Comparison of ENCODE assay signal across 1 cellular context in genomic region chr2:151658081-151658480, GRCh38.
A peak's percentile ranks its signal among the peaks of the same experiment; 100 is the strongest.
TF ChIP-seq lines count a peak whose summit lies in the region.

No MANE protein-coding gene starts in this region.

TF ChIP-seq in K562, 482 proteins besides CTCF, POLR2A, EP300 and RAD21 (continued from another document):
- TF ChIP-seq USF2 (CRISPR knock-in tag; IDR thresholded peaks at IDR 0.05) = no peak
- no peak for TF ChIP-seq CEBPG (CRISPR knock-in tag; IDR thresholded peaks at IDR 0.05)
- peak in 1 of 2 experiments; percentile 27; a peak in 2 of 4 replicates for TF ChIP-seq CEBPG (tag; conservative IDR thresholded peaks at IDR 0.05 in 1 of 2, IDR thresholded peaks at IDR 0.05 in 1 of 2)
- TF ChIP-seq ZNF766 (CRISPR knock-in tag; conservative IDR thresholded peaks at IDR 0.05) = peak; percentile 42; the same call in 1 of the 2 replicates
- peak; percentile 83; the same call in 1 of the 2 replicates for TF ChIP-seq ZNF589 (CRISPR knock-in tag; IDR thresholded peaks at IDR 0.05; ENCODE audit: low read depth)
- peak; percentile 28; the same call in 1 of the 2 replicates for TF ChIP-seq ZNF668 (CRISPR knock-in tag; IDR thresholded peaks at IDR 0.05)
- TF ChIP-seq ZNF395 (CRISPR knock-in tag; IDR thresholded peaks at IDR 0.05) = 0 out of 2 replicates have a peak, but pooled peaks have one; percentile 26
- TF ChIP-seq BCL6 (CRISPR knock-in tag; IDR thresholded peaks at IDR 0.05) = no peak
- TF ChIP-seq BRD9 (IDR thresholded peaks at IDR 0.05; ENCODE audit: low read depth, partially characterized antibody) = peak; percentile 1
- peak; percentile 48; the same call in 1 of the 2 replicates for TF ChIP-seq GTF2E2 (tag; IDR thresholded peaks at IDR 0.05)
- TF ChIP-seq EP400 (IDR thresholded peaks at IDR 0.05) = 0 out of 2 replicates have a peak, but pooled peaks have one; percentile 2
- no peak for TF ChIP-seq GABPB1 (CRISPR knock-in tag; IDR thresholded peaks at IDR 0.05)
- peak; percentile 0 for TF ChIP-seq ZNF584 (CRISPR knock-in tag; IDR thresholded peaks at IDR 0.05; ENCODE audit: low read depth)
- no peak for TF ChIP-seq THRAP3 (IDR thresholded peaks at IDR 0.05; ENCODE audit: borderline replicate concordance)
